ENCODE assay signal across 15 cellular contexts in the genomic region with DNA sequence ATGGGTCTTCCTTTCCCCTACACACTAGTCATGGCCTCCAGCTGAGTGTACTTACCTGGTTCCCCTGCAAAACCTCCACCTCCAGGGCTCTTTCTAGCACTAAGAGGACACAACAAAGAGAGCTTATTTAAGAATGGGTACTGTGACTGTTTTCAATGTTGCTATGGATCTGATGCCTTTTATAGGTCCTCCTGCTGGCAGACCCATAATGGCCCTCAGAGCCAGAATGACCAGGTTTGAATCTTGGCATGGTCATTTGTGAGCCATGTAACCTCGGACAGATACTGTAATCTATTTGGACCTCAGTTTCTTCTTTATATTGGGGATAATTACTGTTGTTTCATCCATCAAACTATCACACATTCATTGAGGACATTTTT.
A peak's percentile ranks its signal among the peaks of the same experiment; 100 is the strongest.
DNase-seq lines count a peak whose midpoint lies in the region; ATAC-seq and TF ChIP-seq lines count a peak whose summit lies in the region.
"Had no signal": no experiment of that assay in that cellular context is flagged by ENCODE, and none has a peak within 500 bp of the region (broad histone marks: within the 10 kb centered on the region; RNA-seq: fewer than 3 reads in every experiment).

No MANE protein-coding gene starts in this region.

- DNase-seq in heart left ventricle, result no peak
- DNase-seq in right atrium auricular region (ENCODE audit: low spot score), result no peak
- peak; percentile 88 for DNase-seq in cerebellar cortex (ENCODE audit: low spot score)
- no peak for DNase-seq in uterus
- no peak for DNase-seq in GM23338 (ENCODE audit: low spot score)
- no peak for DNase-seq in NCI-H187 treated with DMSO at 0.1 percent for 48 hours (lab: John Stamatoyannopoulos, UW)
- no peak for DNase-seq in glutamatergic neuron
- DNase-seq: ACHN; CD4-positive, CD25-positive, alpha-beta regulatory T cell; DMS53; GM23248; H7 had no signal

- H3K27me3 ChIP-seq in heart left ventricle (no peaks in the 10 kb centered on the region), right atrium auricular region (no peaks in the 10 kb centered on the region), uterus (no peaks in the 10 kb centered on the region), GM23338 (ENCODE audit: insufficient read depth) (no peaks in the 10 kb centered on the region)
- H3K27me3 ChIP-seq: BLaER1 treated with 17β-estradiol and CSF1 and Interleukin-3, amounts not matched to agents 10 nM and 100 nM had no signal

- no peak overlapping the region for H3K4me3 ChIP-seq in heart left ventricle
- no peak overlapping the region for H3K4me3 ChIP-seq in right atrium auricular region
- H3K4me3 ChIP-seq in uterus, result no peak overlapping the region
- H3K4me3 ChIP-seq in GM23338, result no peak overlapping the region
- H3K4me3 ChIP-seq: BLaER1 treated with 17β-estradiol and CSF1 and Interleukin-3, amounts not matched to agents 10 nM and 100 nM; GM12878; GM23248 had no signal

- TF ChIP-seq CTCF in heart left ventricle (IDR thresholded peaks at IDR 0.05), result no peak
- no peak for TF ChIP-seq CTCF in right atrium auricular region (IDR thresholded peaks at IDR 0.05)
- no peak for TF ChIP-seq CTCF in nephron (IDR thresholded peaks at IDR 0.05; ENCODE audit: unreplicated experiment in 3 of 3)
- TF ChIP-seq CTCF in uterus (IDR thresholded peaks at IDR 0.05), result no peak
- TF ChIP-seq CTCF in GM23338 (conservative IDR thresholded peaks at IDR 0.05; ENCODE audit: low read depth in 2 of 2), result no peak
- no peak for TF ChIP-seq CTCF in glutamatergic neuron (IDR thresholded peaks at IDR 0.05; ENCODE audit: partially characterized antibody, unreplicated experiment)

- peak overlapping the region in 5 of 12 donors; percentile 5 to 33 (median 21) for H3K27ac ChIP-seq in heart left ventricle
- H3K27ac ChIP-seq in right atrium auricular region, result peak overlapping the region in 1 of 2 donors; percentile 18
- peak overlapping the region; percentile 49 to 59 for H3K27ac ChIP-seq in uterus
- H3K27ac ChIP-seq in GM23338 (ENCODE audit: low read depth), result no peak overlapping the region
- H3K27ac ChIP-seq: BLaER1 treated with 17β-estradiol and CSF1 and Interleukin-3, amounts not matched to agents 10 nM and 100 nM; GM23248 had no signal

- no peaks in the 10 kb centered on the region for H3F3A ChIP-seq in GM23338 (replicated peaks; ENCODE audit: low read depth)

- intact Hi-C loops in heart left ventricle (cut with DNase I) (no loop called here), uterus (cut with DNase I; ENCODE audit: low total_unique reads) (no loop called here)

- ATAC-seq in heart left ventricle (peak; percentile 31 to 78 (median 58)), GM23338 (no peak)
- ATAC-seq: GM12878 had no signal

- H3K4me1 Mint-ChIP-seq in nephron (peaks cover 36% of the 10 kb centered on the region), GM23338 (no peaks in the 10 kb centered on the region), glutamatergic neuron (ENCODE audit: low read depth, unreplicated experiment) (peaks cover 9% of the 10 kb centered on the region)
- H3K4me1 Mint-ChIP-seq: CD4-positive, CD25-positive, alpha-beta regulatory T cell had no signal

- H3K27me3 Mint-ChIP-seq in nephron (ENCODE audit: low read depth) (peaks cover 16% of the 10 kb centered on the region), GM23338 (ENCODE audit: insufficient read depth, low read depth, poor library complexity) (no peaks in the 10 kb centered on the region), glutamatergic neuron (ENCODE audit: unreplicated experiment) (peaks cover 3% of the 10 kb centered on the region)

- H3K9me3 Mint-ChIP-seq in nephron (no peaks in the 10 kb centered on the region), GM23338 (no peaks in the 10 kb centered on the region), glutamatergic neuron (ENCODE audit: unreplicated experiment) (peaks cover 3% of the 10 kb centered on the region)
- H3K9me3 Mint-ChIP-seq: CD4-positive, CD25-positive, alpha-beta regulatory T cell had no signal

- H3K36me3 Mint-ChIP-seq in nephron (ENCODE audit: low read depth) (no peaks in the 10 kb centered on the region), GM23338 (ENCODE audit: low read depth) (no peaks in the 10 kb centered on the region), glutamatergic neuron (ENCODE audit: unreplicated experiment) (no peaks in the 10 kb centered on the region)

- no peaks in the 10 kb centered on the region for H3K9me3 ChIP-seq in heart left ventricle
- no peaks in the 10 kb centered on the region for H3K9me3 ChIP-seq in right atrium auricular region
- no peaks in the 10 kb centered on the region for H3K9me3 ChIP-seq in uterus
- H3K9me3 ChIP-seq: BLaER1 treated with 17β-estradiol and CSF1 and Interleukin-3, amounts not matched to agents 10 nM and 100 nM had no signal

- no peaks in the 10 kb centered on the region for H3K79me2 ChIP-seq in GM23338 (replicated peaks; ENCODE audit: insufficient read depth)

- H2AFZ ChIP-seq in GM23338, result no peak overlapping the region
- H2AFZ ChIP-seq: GM23248 had no signal

- H3K27ac Mint-ChIP-seq in nephron (peak overlapping the region in 2 of 3 experiments; percentile 38 to 70), GM23338 (no peak overlapping the region), glutamatergic neuron (ENCODE audit: unreplicated experiment) (no peak overlapping the region)
- H3K27ac Mint-ChIP-seq: CD4-positive, CD25-positive, alpha-beta regulatory T cell had no signal

- H3K36me3 ChIP-seq in heart left ventricle (no peaks in the 10 kb centered on the region), right atrium auricular region (no peaks in the 10 kb centered on the region), uterus (no peaks in the 10 kb centered on the region), GM23338 (ENCODE audit: insufficient read depth) (no peaks in the 10 kb centered on the region)
- H3K36me3 ChIP-seq: BLaER1 treated with 17β-estradiol and CSF1 and Interleukin-3, amounts not matched to agents 10 nM and 100 nM had no signal

- TF ChIP-seq POLR2A in heart left ventricle (IDR thresholded peaks at IDR 0.05) (no peak), uterus (IDR thresholded peaks at IDR 0.05) (no peak)

- H3K4me1 ChIP-seq in heart left ventricle (peaks cover 0 to 30% (median 4%) of the 10 kb centered on the region in 12 donors), right atrium auricular region (peaks cover 0 to 22% of the 10 kb centered on the region in 2 donors), uterus (no peaks in the 10 kb centered on the region), GM23338 (ENCODE audit: insufficient read depth) (no peaks in the 10 kb centered on the region)
- H3K4me1 ChIP-seq: BLaER1 treated with 17β-estradiol and CSF1 and Interleukin-3, amounts not matched to agents 10 nM and 100 nM had no signal

- no peaks in the 10 kb centered on the region; the same call in 1 of the 2 replicates for H3K9me2 ChIP-seq in GM23338 (ENCODE audit: insufficient read depth)

- no peak overlapping the region for H3K4me3 Mint-ChIP-seq in nephron
- H3K4me3 Mint-ChIP-seq in GM23338, result no peak overlapping the region
- H3K4me3 Mint-ChIP-seq in glutamatergic neuron (ENCODE audit: unreplicated experiment), result no peak overlapping the region
- H3K4me3 Mint-ChIP-seq: CD4-positive, CD25-positive, alpha-beta regulatory T cell had no signal

- no peak overlapping the region for H3K4me2 ChIP-seq in GM23338
- H3K4me2 ChIP-seq: BLaER1 treated with 17β-estradiol and CSF1 and Interleukin-3, amounts not matched to agents 10 nM and 100 nM had no signal

- whole genome bisulfite sequencing in heart left ventricle, 4 donors, result 25 to 43% (median 41%) methylated on average over 1 of the region's 1 CpG

- H4K20me1 ChIP-seq in GM23338 (replicated peaks; ENCODE audit: insufficient read depth), result no peaks in the 10 kb centered on the region
- H4K20me1 ChIP-seq: BLaER1 treated with 17β-estradiol and CSF1 and Interleukin-3, amounts not matched to agents 10 nM and 100 nM had no signal

TF ChIP-seq in GM23338, 12 proteins besides CTCF, POLR2A, EP300 and RAD21 (continues in another document):
- no peak for TF ChIP-seq EZH2 (IDR thresholded peaks at IDR 0.05; ENCODE audit: low read depth, unreplicated experiment)

Comparison
In these comparisons a context has a peak if more than half of its experiments do, and no peak if none do; other contexts are left out.
1. H3K27ac Mint-ChIP-seq: peak in nephron (2 of 3); none in GM23338 (single experiment) and glutamatergic neuron (single experiment).